In genomic region chr9:137689745-137690529, GRCh38 we compare ENCODE assay signal across 1 cellular context.
TF ChIP-seq lines count a peak whose summit lies in the region.

No MANE protein-coding gene starts in this region.

TF ChIP-seq in HepG2, 621 proteins besides CTCF, POLR2A, EP300 and RAD21 (continued from another document):
- TF ChIP-seq ZBTB33 (CRISPR knock-in tag; IDR thresholded peaks at IDR 0.05) (peak; percentile 99), ATF4 (CRISPR knock-in tag; IDR thresholded peaks at IDR 0.05) (peak in 1 of 2 experiments; percentile 64; a peak in 2 of 4 replicates), MAFK (conservative IDR thresholded peaks at IDR 0.05 in 1 of 2, IDR thresholded peaks at IDR 0.05 in 1 of 2; ENCODE audit: low read length in 2 of 2) (no peak), NFE2L1 (CRISPR knock-in tag; IDR thresholded peaks at IDR 0.05; ENCODE audit: borderline replicate concordance) (no peak), CREB1 (IDR thresholded peaks at IDR 0.05) (no peak), CREB1 (CRISPR knock-in tag; IDR thresholded peaks at IDR 0.05) (no peak), KLF11 (CRISPR knock-in tag; IDR thresholded peaks at IDR 0.05) (no peak), ZBTB25 (CRISPR knock-in tag; IDR thresholded peaks at IDR 0.05) (no peak), ZNF207 (IDR thresholded peaks at IDR 0.05; ENCODE audit: borderline replicate concordance) (no peak), HOXA9 (CRISPR knock-in tag; IDR thresholded peaks at IDR 0.05; ENCODE audit: borderline replicate concordance) (no peak), KAT7 (CRISPR knock-in tag; IDR thresholded peaks at IDR 0.05; ENCODE audit: borderline replicate concordance) (no peak), STAT5B (CRISPR knock-in tag; IDR thresholded peaks at IDR 0.05) (no peak), ARID3A (IDR thresholded peaks at IDR 0.05; ENCODE audit: low read depth, low read length) (0 out of 2 replicates have a peak, but pooled peaks have one; percentile 24), ATAD3A (CRISPR knock-in tag; IDR thresholded peaks at IDR 0.05) (no peak), FOSL2 (CRISPR knock-in tag; IDR thresholded peaks at IDR 0.05) (0 out of 2 replicates have a peak, but pooled peaks have one; percentile 22), KAT8 (CRISPR knock-in tag; IDR thresholded peaks at IDR 0.05) (no peak), HNRNPL (IDR thresholded peaks at IDR 0.05; ENCODE audit: low read depth, low read length) (no peak), RXRA (CRISPR knock-in tag; IDR thresholded peaks at IDR 0.05) (no peak), ZNF20 (CRISPR knock-in tag; IDR thresholded peaks at IDR 0.05) (no peak), ZFY (CRISPR knock-in tag; IDR thresholded peaks at IDR 0.05) (no peak), ZSCAN21 (CRISPR knock-in tag; IDR thresholded peaks at IDR 0.05; ENCODE audit: borderline replicate concordance) (no peak), HDAC2 (CRISPR knock-in tag; IDR thresholded peaks at IDR 0.05) (no peak), ZNF441 (CRISPR knock-in tag; IDR thresholded peaks at IDR 0.05; ENCODE audit: borderline replicate concordance) (no peak), ERF (CRISPR knock-in tag; IDR thresholded peaks at IDR 0.05) (no peak), SMAD1 (CRISPR knock-in tag; IDR thresholded peaks at IDR 0.05; ENCODE audit: borderline replicate concordance, low read depth) (no peak), RARA (CRISPR knock-in tag; IDR thresholded peaks at IDR 0.05) (peak; percentile 26; the same call in 1 of the 2 replicates), CBX5 (CRISPR knock-in tag; IDR thresholded peaks at IDR 0.05; ENCODE audit: borderline replicate concordance) (no peak), ZNF362 (CRISPR knock-in tag; IDR thresholded peaks at IDR 0.05; ENCODE audit: borderline replicate concordance) (no peak), PAX8 (CRISPR knock-in tag; IDR thresholded peaks at IDR 0.05; ENCODE audit: borderline replicate concordance) (no peak), RELA (CRISPR knock-in tag; IDR thresholded peaks at IDR 0.05) (no peak), CEBPB (IDR thresholded peaks at IDR 0.05; ENCODE audit: borderline replicate concordance, low read depth, low read length) (peak; percentile 90), GTF2F1 (IDR thresholded peaks at IDR 0.05; ENCODE audit: low read length) (no peak), PAF1 (CRISPR knock-in tag; IDR thresholded peaks at IDR 0.05) (no peak), ZNF770 (CRISPR knock-in tag; IDR thresholded peaks at IDR 0.05) (peak; percentile 32; the same call in 1 of the 2 replicates), ZNF253 (CRISPR knock-in tag; IDR thresholded peaks at IDR 0.05; ENCODE audit: borderline replicate concordance) (no peak), ZNF709 (CRISPR knock-in tag; IDR thresholded peaks at IDR 0.05) (no peak), ZNF331 (CRISPR knock-in tag; IDR thresholded peaks at IDR 0.05) (no peak), FIP1L1 (IDR thresholded peaks at IDR 0.05; ENCODE audit: borderline replicate concordance, insufficient read depth, low read depth, low read length) (no peak), ZNF496 (CRISPR knock-in tag; IDR thresholded peaks at IDR 0.05; ENCODE audit: insufficient replicate concordance) (no peak), PITX1 (CRISPR knock-in tag; IDR thresholded peaks at IDR 0.05) (no peak), CENPT (CRISPR knock-in tag; IDR thresholded peaks at IDR 0.05; ENCODE audit: low read depth) (no peak), ZNF431 (CRISPR knock-in tag; IDR thresholded peaks at IDR 0.05; ENCODE audit: borderline replicate concordance, low read depth) (no peak), SAP130 (CRISPR knock-in tag; IDR thresholded peaks at IDR 0.05; ENCODE audit: low read depth) (peak; percentile 46), ELF1 (CRISPR knock-in tag; IDR thresholded peaks at IDR 0.05) (no peak), NR2C2 (CRISPR knock-in tag; IDR thresholded peaks at IDR 0.05; ENCODE audit: borderline replicate concordance) (no peak), ZZZ3 (CRISPR knock-in tag; IDR thresholded peaks at IDR 0.05; ENCODE audit: borderline replicate concordance) (no peak), ZNF614 (CRISPR knock-in tag; IDR thresholded peaks at IDR 0.05; ENCODE audit: borderline replicate concordance) (no peak), ZNF446 (CRISPR knock-in tag; IDR thresholded peaks at IDR 0.05) (no peak), SIX1 (CRISPR knock-in tag; IDR thresholded peaks at IDR 0.05; ENCODE audit: borderline replicate concordance) (no peak)
- TF ChIP-seq, protein P1, sequence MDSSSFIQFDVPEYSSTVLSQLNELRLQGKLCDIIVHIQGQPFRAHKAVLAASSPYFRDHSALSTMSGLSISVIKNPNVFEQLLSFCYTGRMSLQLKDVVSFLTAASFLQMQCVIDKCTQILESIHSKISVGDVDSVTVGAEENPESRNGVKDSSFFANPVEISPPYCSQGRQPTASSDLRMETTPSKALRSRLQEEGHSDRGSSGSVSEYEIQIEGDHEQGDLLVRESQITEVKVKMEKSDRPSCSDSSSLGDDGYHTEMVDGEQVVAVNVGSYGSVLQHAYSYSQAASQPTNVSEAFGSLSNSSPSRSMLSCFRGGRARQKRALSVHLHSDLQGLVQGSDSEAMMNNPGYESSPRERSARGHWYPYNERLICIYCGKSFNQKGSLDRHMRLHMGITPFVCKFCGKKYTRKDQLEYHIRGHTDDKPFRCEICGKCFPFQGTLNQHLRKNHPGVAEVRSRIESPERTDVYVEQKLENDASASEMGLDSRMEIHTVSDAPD (CRISPR knock-in tag; IDR thresholded peaks at IDR 0.05) = no peak
- TF ChIP-seq, protein P2, sequence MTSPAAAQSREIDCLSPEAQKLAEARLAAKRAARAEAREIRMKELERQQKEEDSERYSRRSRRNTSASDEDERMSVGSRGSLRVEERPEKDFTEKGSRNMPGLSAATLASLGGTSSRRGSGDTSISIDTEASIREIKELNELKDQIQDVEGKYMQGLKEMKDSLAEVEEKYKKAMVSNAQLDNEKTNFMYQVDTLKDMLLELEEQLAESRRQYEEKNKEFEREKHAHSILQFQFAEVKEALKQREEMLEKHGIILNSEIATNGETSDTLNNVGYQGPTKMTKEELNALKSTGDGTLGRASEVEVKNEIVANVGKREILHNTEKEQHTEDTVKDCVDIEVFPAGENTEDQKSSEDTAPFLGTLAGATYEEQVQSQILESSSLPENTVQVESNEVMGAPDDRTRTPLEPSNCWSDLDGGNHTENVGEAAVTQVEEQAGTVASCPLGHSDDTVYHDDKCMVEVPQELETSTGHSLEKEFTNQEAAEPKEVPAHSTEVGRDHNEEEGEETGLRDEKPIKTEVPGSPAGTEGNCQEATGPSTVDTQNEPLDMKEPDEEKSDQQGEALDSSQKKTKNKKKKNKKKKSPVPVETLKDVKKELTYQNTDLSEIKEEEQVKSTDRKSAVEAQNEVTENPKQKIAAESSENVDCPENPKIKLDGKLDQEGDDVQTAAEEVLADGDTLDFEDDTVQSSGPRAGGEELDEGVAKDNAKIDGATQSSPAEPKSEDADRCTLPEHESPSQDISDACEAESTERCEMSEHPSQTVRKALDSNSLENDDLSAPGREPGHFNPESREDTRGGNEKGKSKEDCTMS (CRISPR knock-in tag; conservative IDR thresholded peaks at IDR 0.05) = no peak
- TF ChIP-seq, protein P3, sequence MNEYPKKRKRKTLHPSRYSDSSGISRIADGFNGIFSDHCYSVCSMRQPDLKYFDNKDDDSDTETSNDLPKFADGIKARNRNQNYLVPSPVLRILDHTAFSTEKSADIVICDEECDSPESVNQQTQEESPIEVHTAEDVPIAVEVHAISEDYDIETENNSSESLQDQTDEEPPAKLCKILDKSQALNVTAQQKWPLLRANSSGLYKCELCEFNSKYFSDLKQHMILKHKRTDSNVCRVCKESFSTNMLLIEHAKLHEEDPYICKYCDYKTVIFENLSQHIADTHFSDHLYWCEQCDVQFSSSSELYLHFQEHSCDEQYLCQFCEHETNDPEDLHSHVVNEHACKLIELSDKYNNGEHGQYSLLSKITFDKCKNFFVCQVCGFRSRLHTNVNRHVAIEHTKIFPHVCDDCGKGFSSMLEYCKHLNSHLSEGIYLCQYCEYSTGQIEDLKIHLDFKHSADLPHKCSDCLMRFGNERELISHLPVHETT (CRISPR knock-in tag; conservative IDR thresholded peaks at IDR 0.05) = no peak
TF ChIP-seq in HepG2: peak in this region for 13.
